Comparison of ENCODE assay signal across 17 cellular contexts in genomic region chr4:183508693-183509092, GRCh38.
"Had no signal": no experiment of that assay in that cellular context is flagged by ENCODE, and none has a peak within 500 bp of the region (broad histone marks: within the 10 kb centered on the region; RNA-seq: fewer than 3 reads in every experiment).

No MANE protein-coding gene starts in this region.

- H3K4me1 ChIP-seq: breast epithelium had no signal

- H3K36me3 ChIP-seq: breast epithelium had no signal

- H3K9me3 ChIP-seq: breast epithelium, right atrium auricular region, transverse colon, vagina had no signal

- H3K27ac ChIP-seq: breast epithelium, right atrium auricular region, vagina had no signal

- H3K27me3 ChIP-seq: breast epithelium, right atrium auricular region, transverse colon, vagina had no signal

- ATAC-seq: left ventricle myocardium superior; natural killer cell treated with Interleukin-12 subunit alpha and Interleukin-12 subunit beta and Interleukin-15 and Interleukin-18, amount 100 ng/mL, for 72 hours; stimulated activated naive CD8-positive, alpha-beta T cell treated with anti-CD3 and anti-CD28 coated beads, Interleukin-15, Interleukin-2, amounts not matched to agents 100 U/mL and 50 U/mL, for 24 hours had no signal

- H3K4me3 ChIP-seq: breast epithelium, right atrium auricular region, skin epidermis, transverse colon, vagina had no signal

- DNase-seq: activated B cell treated with CpG ODN at 0.5 μM for 24 hours; activated CD4-positive, alpha-beta T cell treated with anti-CD3 and anti-CD28 coated beads for 48 hours; activated CD8-positive, alpha-beta memory T cell treated with anti-CD3 and anti-CD28 coated beads for 24 hours; activated naive CD8-positive, alpha-beta T cell treated with anti-CD3 and anti-CD28 coated beads for 36 hours; anterior cingulate cortex; cerebellar nuclear complex; effector CD8-positive, alpha-beta T cell; hippocampal formation; left ventricle myocardium superior; stimulated activated CD4-positive, alpha-beta T cell treated with anti-CD3 and anti-CD28 coated beads, Interleukin-4, amount 100 ng/mL, for 4 hours; stimulated activated naive CD8-positive, alpha-beta T cell treated with anti-CD3 and anti-CD28 coated beads, Interleukin-15, Interleukin-2, amounts not matched to agents 100 U/mL and 50 U/mL, for 24 hours; transverse colon had no signal
